9 cellular contexts compared by ENCODE assay signal in the genomic region with DNA sequence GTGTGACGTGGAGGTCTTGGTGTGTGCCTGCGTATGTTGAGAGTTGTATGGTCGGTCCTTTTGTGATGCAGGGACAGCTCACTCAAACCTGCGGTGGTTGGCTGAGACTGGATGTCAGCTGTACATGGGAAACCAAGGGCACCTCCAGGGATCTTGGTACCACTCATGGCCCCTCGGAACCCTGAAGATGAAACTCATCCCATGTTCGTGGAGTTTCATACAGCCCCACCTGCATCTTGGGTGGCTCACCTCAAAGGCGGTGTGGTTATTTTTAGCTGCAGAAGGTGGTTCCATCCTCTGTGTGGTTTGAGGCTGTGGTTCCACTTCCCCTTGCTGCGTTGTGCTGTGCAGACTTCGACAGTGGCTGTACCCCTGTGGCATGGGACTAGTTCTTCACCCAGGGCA.
DNase-seq lines count a peak whose midpoint lies in the region; ATAC-seq, FAIRE-seq and TF ChIP-seq lines count a peak whose summit lies in the region.
"Had no signal": no experiment of that assay in that cellular context is flagged by ENCODE, and none has a peak within 500 bp of the region (broad histone marks: within the 10 kb centered on the region; RNA-seq: fewer than 3 reads in every experiment).

No MANE protein-coding gene starts in this region.

- TF ChIP-seq CTCF in SU-DHL-6 (IDR thresholded peaks at IDR 0.05; ENCODE audit: insufficient read depth, low read length, poor library complexity, severe bottlenecking), result no peak
- TF ChIP-seq CTCF in D721Med (IDR thresholded peaks at IDR 0.05; ENCODE audit: insufficient read depth, missing control alignments), result no peak

- no peak overlapping the region for H3K9ac ChIP-seq in SU-DHL-6 (ENCODE audit: low read length)

- H3K27ac ChIP-seq in SU-DHL-6 (ENCODE audit: low read depth, low read length) (no peak overlapping the region), caudate nucleus (ENCODE audit: low read depth, low read length) (no peak overlapping the region)

- no peak overlapping the region for H2AFZ ChIP-seq in SU-DHL-6 (ENCODE audit: low read depth, low read length, severe bottlenecking)

- no peaks in the 10 kb centered on the region; the same call in 1 of the 2 replicates for H4K20me1 ChIP-seq in SU-DHL-6 (ENCODE audit: low read depth, low read length)

- no peaks in the 10 kb centered on the region for H3K27me3 Mint-ChIP-seq in stimulated activated naive CD8-positive, alpha-beta T cell treated with anti-CD3 and anti-CD28 coated beads, Interleukin-15, Interleukin-2, amounts not matched to agents 100 ng/mL and 50 ng/mL, for 24 hours

- H3F3A ChIP-seq in SU-DHL-6 (ENCODE audit: insufficient read depth), result no peaks in the 10 kb centered on the region

- peak overlapping the region; percentile 49 for H3K27ac Mint-ChIP-seq in stimulated activated naive CD8-positive, alpha-beta T cell treated with anti-CD3 and anti-CD28 coated beads, Interleukin-15, Interleukin-2, amounts not matched to agents 100 ng/mL and 50 ng/mL, for 24 hours

- peaks cover 42% of the 10 kb centered on the region for H3K4me1 Mint-ChIP-seq in stimulated activated naive CD8-positive, alpha-beta T cell treated with anti-CD3 and anti-CD28 coated beads, Interleukin-15, Interleukin-2, amounts not matched to agents 100 ng/mL and 50 ng/mL, for 24 hours (ENCODE audit: low read depth)

- H3K4me3 Mint-ChIP-seq in stimulated activated naive CD8-positive, alpha-beta T cell treated with anti-CD3 and anti-CD28 coated beads, Interleukin-15, Interleukin-2, amounts not matched to agents 100 ng/mL and 50 ng/mL, for 24 hours, result no peak overlapping the region

- ATAC-seq in HG02885 (IDR thresholded peaks at IDR 0.05; ENCODE audit: poor library complexity, unreplicated experiment), result peak; percentile 98

- no peaks in the 10 kb centered on the region for H3K27me3 ChIP-seq in SU-DHL-6 (ENCODE audit: low read length)

- H3K9me2 ChIP-seq in SU-DHL-6 (replicated peaks; ENCODE audit: insufficient read depth, low read length), result no peaks in the 10 kb centered on the region

- H3K9me3 ChIP-seq in SU-DHL-6 (ENCODE audit: insufficient read depth, low read length), result no peaks in the 10 kb centered on the region

- no peak overlapping the region for H3K4me3 ChIP-seq in SU-DHL-6 (ENCODE audit: insufficient read depth, low read length, poor library complexity, severe bottlenecking)

- peaks cover 97% of the 10 kb centered on the region for H3K36me3 Mint-ChIP-seq in stimulated activated naive CD8-positive, alpha-beta T cell treated with anti-CD3 and anti-CD28 coated beads, Interleukin-15, Interleukin-2, amounts not matched to agents 100 ng/mL and 50 ng/mL, for 24 hours (ENCODE audit: low read depth)

- FAIRE-seq in D721Med (lab: Jason Lieb, UNC), result no peak

- no peaks in the 10 kb centered on the region for H3K9me3 Mint-ChIP-seq in stimulated activated naive CD8-positive, alpha-beta T cell treated with anti-CD3 and anti-CD28 coated beads, Interleukin-15, Interleukin-2, amounts not matched to agents 100 ng/mL and 50 ng/mL, for 24 hours

- no peaks in the 10 kb centered on the region for H3K79me2 ChIP-seq in SU-DHL-6 (ENCODE audit: insufficient read depth, low read length)

- no peaks in the 10 kb centered on the region for H3K36me3 ChIP-seq in SU-DHL-6 (ENCODE audit: low read length)

- DNase-seq in activated gamma-delta T cell treated with Interleukin-2 at 50 U/mL for 16 hours (peak; percentile 33), activated gamma-delta T cell (lab: John Stamatoyannopoulos, UW) (no peak), HuH-7.5 (ENCODE audit: low spot score) (no peak), D721Med (ENCODE audit: insufficient read length, low spot score) (no peak), caudate nucleus (lab: John Stamatoyannopoulos, UW) (no peak)
- DNase-seq: hippocampal formation had no signal

- peak overlapping the region; percentile 9 for H3K4me2 ChIP-seq in SU-DHL-6 (ENCODE audit: low read depth, low read length, poor library complexity, severe bottlenecking)
